Comparison of ENCODE assay signal across 16 cellular contexts in the genomic region with DNA sequence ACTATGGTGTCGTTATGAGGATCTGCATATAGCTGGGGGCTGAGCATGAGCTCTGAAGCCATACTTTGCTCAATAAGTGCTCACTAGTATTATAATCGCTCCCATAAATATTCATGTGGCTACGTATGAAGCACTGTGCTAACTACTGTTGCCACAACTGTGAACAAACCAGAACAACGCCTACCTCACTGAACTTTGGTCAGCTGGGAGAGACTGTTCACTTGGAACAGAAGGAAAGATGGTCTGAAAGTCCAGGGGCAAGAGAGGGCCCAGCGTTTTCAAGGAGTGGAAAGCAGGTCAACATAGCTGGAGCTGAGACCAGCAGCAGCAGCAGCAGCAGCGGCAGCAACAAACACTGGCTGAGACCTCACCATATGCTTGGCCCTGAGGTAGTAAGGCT.
DNase-seq lines count a peak whose midpoint lies in the region; ATAC-seq and TF ChIP-seq lines count a peak whose summit lies in the region.
"Had no signal": no experiment of that assay in that cellular context is flagged by ENCODE, and none has a peak within 500 bp of the region (broad histone marks: within the 10 kb centered on the region; RNA-seq: fewer than 3 reads in every experiment).

No MANE protein-coding gene starts in this region.

- H3K4me1 ChIP-seq in duodenal mucosa (ENCODE audit: control insufficient read depth in 1 of 2, insufficient read depth in 2 of 2, low read length in 2 of 2) (peaks cover 3 to 11% of the 10 kb centered on the region in 2 donors), mucosa of descending colon (ENCODE audit: low read depth) (peaks cover 5% of the 10 kb centered on the region), transverse colon (peaks cover 0 to 10% (median 3%) of the 10 kb centered on the region in 4 donors)
- H3K4me1 ChIP-seq: A549, BE2C had no signal

- DNase-seq in left kidney (ENCODE audit: low read depth, low spot score): peak; percentile 34
- peak in 2 of 3 donors; percentile 37 to 76 for DNase-seq in mucosa of descending colon
- DNase-seq in transverse colon: peak; percentile 45
- no peak for DNase-seq in SK-N-DZ (ENCODE audit: low spot score)
- no peak for DNase-seq in activated CD4-positive, alpha-beta T cell treated with anti-CD3 and anti-CD28 coated beads, Interleukin-2, amount 50 U/mL, for 4 hours
- DNase-seq in NCI-H774 (lab: John Stamatoyannopoulos, UW): no peak
- DNase-seq in NCI-H1694 (lab: John Stamatoyannopoulos, UW): no peak
- DNase-seq: BE2C; CD4-positive, alpha-beta memory T cell; DMS79; GM23248; H9 had no signal

- WGBS in transverse colon (ENCODE audit: low coverage in 1 of 2), 2 donors: 25 to 47% methylated on average over 2 to 6 of the region's 6 CpGs

- TF ChIP-seq POLR2A in transverse colon (IDR thresholded peaks at IDR 0.05): no peak

- H3K9me3 ChIP-seq in duodenal mucosa (ENCODE audit: control insufficient read depth in 1 of 2, low read length in 2 of 2) (no peaks in the 10 kb centered on the region), mucosa of descending colon (no peaks in the 10 kb centered on the region), transverse colon (no peaks in the 10 kb centered on the region)
- H3K9me3 ChIP-seq: A549, BE2C had no signal

- no peak for TF ChIP-seq EP300 in transverse colon (IDR thresholded peaks at IDR 0.05; ENCODE audit: low read depth)

- H3K4me3 ChIP-seq in duodenal mucosa (ENCODE audit: low read depth in 1 of 2, low read length in 2 of 2) (peak overlapping the region; percentile 19 to 23), mucosa of descending colon (no peak overlapping the region), transverse colon (no peak overlapping the region)
- H3K4me3 ChIP-seq: A549, GM12878, GM23248 had no signal

- in situ Hi-C loops in transverse colon (cut with MboI; ENCODE audit: low pct_ligation_motif_present in 1 of 4, low pct_unique_long_range_greater_than_20kb in 1 of 4, low sequenced_read_pairs in 3 of 4): no loop called here

- intact Hi-C loops in mucosa of descending colon (cut with DNase I, micrococcal nuclease) (no loop called here), transverse colon (cut with DNase I; ENCODE audit: low total_unique reads) (no loop called here)

- H3K27ac ChIP-seq in duodenal mucosa (ENCODE audit: low read depth, low read length) (peak overlapping the region; percentile 39), transverse colon (peak overlapping the region; percentile 25 to 68 (median 44))
- H3K27ac ChIP-seq: A549, C4-2B, GM23248 had no signal

- H3K36me3 ChIP-seq in duodenal mucosa (ENCODE audit: control insufficient read depth in 1 of 2, insufficient read depth in 2 of 2, low read length in 2 of 2) (no peaks in the 10 kb centered on the region), mucosa of descending colon (ENCODE audit: low read depth) (no peaks in the 10 kb centered on the region), transverse colon (no peaks in the 10 kb centered on the region)
- H3K36me3 ChIP-seq: BE2C had no signal

- H3K27me3 ChIP-seq in duodenal mucosa (ENCODE audit: control insufficient read depth in 1 of 2, insufficient read depth in 2 of 2, low read length in 2 of 2) (no peaks in the 10 kb centered on the region), transverse colon (no peaks in the 10 kb centered on the region)
- H3K27me3 ChIP-seq: BE2C had no signal

- ATAC-seq in mucosa of descending colon: peak; percentile 97
- ATAC-seq: A549, GM12878 had no signal

- peak overlapping the region in 1 of 2 donors; percentile 14 for H3K9ac ChIP-seq in duodenal mucosa (ENCODE audit: low read depth in 1 of 2, low read length in 2 of 2)
- H3K9ac ChIP-seq: GM23248 had no signal

- TF ChIP-seq CTCF in mucosa of descending colon (IDR thresholded peaks at IDR 0.05): no peak
- no peak for TF ChIP-seq CTCF in transverse colon (IDR thresholded peaks at IDR 0.05)

Comparison
In these comparisons a context has a peak if more than half of its experiments do, and no peak if none do; other contexts are left out.
1. H3K4me3 ChIP-seq: peak in duodenal mucosa (2 of 2); none in mucosa of descending colon (single experiment) and transverse colon (0 of 4).
2. DNase-seq: peak in left kidney (single experiment), mucosa of descending colon (2 of 3) and transverse colon (single experiment); none in SK-N-DZ (single experiment), activated CD4-positive, alpha-beta T cell treated with anti-CD3 and anti-CD28 coated beads, Interleukin-2, amount 50 U/mL, for 4 hours (0 of 2), NCI-H774 (single experiment) and NCI-H1694 (single experiment).